In the genomic region with DNA sequence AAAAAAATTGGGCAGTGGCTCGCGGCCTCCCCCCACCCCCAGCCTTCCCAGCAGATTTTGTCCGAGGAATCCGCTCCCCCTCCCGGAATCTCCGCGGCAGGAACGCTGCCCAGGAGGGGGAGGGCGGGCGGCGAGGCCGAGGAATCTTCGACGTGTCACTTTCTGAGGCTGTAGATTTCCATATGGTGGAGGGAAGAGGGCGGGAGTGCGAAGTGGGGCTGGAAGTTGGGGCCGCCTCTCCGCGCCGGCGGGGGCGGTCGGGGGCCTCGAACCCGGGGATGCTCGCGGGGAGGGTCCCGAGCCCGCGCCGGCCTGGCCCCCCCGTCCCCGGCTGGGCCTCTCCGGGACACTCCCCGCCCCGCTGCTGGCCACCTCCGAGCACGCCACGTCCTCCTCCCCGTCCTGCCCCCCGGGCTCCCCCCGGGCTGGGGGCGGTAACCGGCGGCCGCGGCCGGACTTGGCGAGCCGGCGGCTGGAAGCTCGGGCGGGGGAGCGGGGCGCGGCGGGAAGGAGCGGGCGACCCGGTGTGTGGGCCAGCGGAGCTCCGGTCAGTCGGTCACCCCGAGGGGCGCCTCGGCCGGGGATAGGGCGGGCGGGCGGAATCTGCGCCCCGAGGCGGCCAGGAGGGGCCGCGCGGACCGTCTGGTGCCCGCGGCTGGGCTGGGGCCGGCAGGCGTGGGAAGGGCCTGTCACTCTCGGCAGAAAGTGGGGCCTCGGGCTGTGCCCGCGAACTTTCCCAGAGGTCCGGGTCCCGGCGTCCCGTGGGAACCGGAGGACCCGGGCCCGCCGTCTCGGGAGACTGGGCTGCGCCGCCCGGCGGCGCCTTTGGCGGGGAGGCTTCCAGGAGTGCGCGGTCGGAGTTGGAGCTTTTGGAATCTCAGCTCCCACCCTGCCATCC, we compare ENCODE assay signal across 1 cellular context.
TF ChIP-seq lines count a peak whose summit lies in the region.

No MANE protein-coding gene starts in this region.

TF ChIP-seq in HepG2, 621 proteins besides CTCF, POLR2A, EP300 and RAD21 (continued from another document and continues in another):
- TF ChIP-seq SNAI1 (CRISPR knock-in tag; IDR thresholded peaks at IDR 0.05; ENCODE audit: borderline replicate concordance), result peak; percentile 20; the same call in 1 of the 2 replicates
- TF ChIP-seq, protein P1, sequence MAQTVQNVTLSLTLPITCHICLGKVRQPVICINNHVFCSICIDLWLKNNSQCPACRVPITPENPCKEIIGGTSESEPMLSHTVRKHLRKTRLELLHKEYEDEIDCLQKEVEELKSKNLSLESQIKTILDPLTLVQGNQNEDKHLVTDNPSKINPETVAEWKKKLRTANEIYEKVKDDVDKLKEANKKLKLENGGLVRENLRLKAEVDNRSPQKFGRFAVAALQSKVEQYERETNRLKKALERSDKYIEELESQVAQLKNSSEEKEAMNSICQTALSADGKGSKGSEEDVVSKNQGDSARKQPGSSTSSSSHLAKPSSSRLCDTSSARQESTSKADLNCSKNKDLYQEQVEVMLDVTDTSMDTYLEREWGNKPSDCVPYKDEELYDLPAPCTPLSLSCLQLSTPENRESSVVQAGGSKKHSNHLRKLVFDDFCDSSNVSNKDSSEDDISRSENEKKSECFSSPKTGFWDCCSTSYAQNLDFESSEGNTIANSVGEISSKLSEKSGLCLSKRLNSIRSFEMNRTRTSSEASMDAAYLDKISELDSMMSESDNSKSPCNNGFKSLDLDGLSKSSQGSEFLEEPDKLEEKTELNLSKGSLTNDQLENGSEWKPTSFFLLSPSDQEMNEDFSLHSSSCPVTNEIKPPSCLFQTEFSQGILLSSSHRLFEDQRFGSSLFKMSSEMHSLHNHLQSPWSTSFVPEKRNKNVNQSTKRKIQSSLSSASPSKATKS (CRISPR knock-in tag; IDR thresholded peaks at IDR 0.05), result no peak; the same call in 1 of the 2 replicates
- TF ChIP-seq, protein P2, sequence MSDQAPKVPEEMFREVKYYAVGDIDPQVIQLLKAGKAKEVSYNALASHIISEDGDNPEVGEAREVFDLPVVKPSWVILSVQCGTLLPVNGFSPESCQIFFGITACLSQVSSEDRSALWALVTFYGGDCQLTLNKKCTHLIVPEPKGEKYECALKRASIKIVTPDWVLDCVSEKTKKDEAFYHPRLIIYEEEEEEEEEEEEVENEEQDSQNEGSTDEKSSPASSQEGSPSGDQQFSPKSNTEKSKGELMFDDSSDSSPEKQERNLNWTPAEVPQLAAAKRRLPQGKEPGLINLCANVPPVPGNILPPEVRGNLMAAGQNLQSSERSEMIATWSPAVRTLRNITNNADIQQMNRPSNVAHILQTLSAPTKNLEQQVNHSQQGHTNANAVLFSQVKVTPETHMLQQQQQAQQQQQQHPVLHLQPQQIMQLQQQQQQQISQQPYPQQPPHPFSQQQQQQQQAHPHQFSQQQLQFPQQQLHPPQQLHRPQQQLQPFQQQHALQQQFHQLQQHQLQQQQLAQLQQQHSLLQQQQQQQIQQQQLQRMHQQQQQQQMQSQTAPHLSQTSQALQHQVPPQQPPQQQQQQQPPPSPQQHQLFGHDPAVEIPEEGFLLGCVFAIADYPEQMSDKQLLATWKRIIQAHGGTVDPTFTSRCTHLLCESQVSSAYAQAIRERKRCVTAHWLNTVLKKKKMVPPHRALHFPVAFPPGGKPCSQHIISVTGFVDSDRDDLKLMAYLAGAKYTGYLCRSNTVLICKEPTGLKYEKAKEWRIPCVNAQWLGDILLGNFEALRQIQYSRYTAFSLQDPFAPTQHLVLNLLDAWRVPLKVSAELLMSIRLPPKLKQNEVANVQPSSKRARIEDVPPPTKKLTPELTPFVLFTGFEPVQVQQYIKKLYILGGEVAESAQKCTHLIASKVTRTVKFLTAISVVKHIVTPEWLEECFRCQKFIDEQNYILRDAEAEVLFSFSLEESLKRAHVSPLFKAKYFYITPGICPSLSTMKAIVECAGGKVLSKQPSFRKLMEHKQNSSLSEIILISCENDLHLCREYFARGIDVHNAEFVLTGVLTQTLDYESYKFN (CRISPR knock-in tag; conservative IDR thresholded peaks at IDR 0.05), result 0 out of 2 replicates have a peak, but pooled peaks have one; percentile 43
- TF ChIP-seq, protein P3, sequence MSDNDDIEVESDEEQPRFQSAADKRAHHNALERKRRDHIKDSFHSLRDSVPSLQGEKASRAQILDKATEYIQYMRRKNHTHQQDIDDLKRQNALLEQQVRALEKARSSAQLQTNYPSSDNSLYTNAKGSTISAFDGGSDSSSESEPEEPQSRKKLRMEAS (IDR thresholded peaks at IDR 0.05), result peak; percentile 68
- peak; percentile 68 for TF ChIP-seq SALL1 (CRISPR knock-in tag; IDR thresholded peaks at IDR 0.05)
- peak; percentile 51; the same call in 1 of the 2 replicates for TF ChIP-seq ZMYM4 (CRISPR knock-in tag; IDR thresholded peaks at IDR 0.05)
- TF ChIP-seq TEAD3 (CRISPR knock-in tag; optimal IDR thresholded peaks at IDR 0.05; ENCODE audit: borderline replicate concordance), result peak; percentile 49
- no peak for TF ChIP-seq TBX2 (CRISPR knock-in tag; IDR thresholded peaks at IDR 0.05; ENCODE audit: borderline replicate concordance)
- peak; percentile 57 for TF ChIP-seq ARID5B (CRISPR knock-in tag; IDR thresholded peaks at IDR 0.05)
- TF ChIP-seq BHLHE40 (IDR thresholded peaks at IDR 0.05; ENCODE audit: low read length), result no peak
- TF ChIP-seq, protein P4, sequence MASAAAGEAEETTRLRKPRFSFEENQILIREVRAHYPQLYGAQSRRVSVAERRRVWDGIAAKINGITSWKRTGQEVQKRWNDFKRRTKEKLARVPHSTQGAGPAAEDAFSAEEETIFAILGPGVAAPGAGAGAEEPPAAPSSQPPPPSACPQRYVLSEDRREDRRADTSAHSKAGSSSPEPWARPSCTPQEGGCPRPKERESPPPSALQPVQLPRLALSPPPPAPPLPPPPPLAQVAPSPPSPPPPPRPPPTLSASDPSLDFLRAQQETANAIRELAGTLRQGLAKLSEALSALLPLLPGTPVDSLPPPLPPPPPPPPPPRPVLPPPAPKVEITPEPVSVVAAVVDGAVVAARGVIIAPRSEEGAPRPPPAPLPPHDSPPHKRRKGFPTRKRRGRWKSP (CRISPR knock-in tag; IDR thresholded peaks at IDR 0.05), result no peak
- TF ChIP-seq ZNF607 (CRISPR knock-in tag; IDR thresholded peaks at IDR 0.05; ENCODE audit: borderline replicate concordance), result 0 out of 2 replicates have a peak, but pooled peaks have one; percentile 16
- TF ChIP-seq ZNF451 (CRISPR knock-in tag; IDR thresholded peaks at IDR 0.05), result 0 out of 2 replicates have a peak, but pooled peaks have one; percentile 49
- TF ChIP-seq SETDB1 (CRISPR knock-in tag; IDR thresholded peaks at IDR 0.05; ENCODE audit: borderline replicate concordance), result no peak
- TF ChIP-seq, protein P5, sequence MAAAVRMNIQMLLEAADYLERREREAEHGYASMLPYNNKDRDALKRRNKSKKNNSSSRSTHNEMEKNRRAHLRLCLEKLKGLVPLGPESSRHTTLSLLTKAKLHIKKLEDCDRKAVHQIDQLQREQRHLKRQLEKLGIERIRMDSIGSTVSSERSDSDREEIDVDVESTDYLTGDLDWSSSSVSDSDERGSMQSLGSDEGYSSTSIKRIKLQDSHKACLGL (CRISPR knock-in tag; IDR thresholded peaks at IDR 0.05), result peak; percentile 46; the same call in 1 of the 2 replicates
- TF ChIP-seq TCF12 (IDR thresholded peaks at IDR 0.05), result no peak
- TF ChIP-seq TCF12 (CRISPR knock-in tag; IDR thresholded peaks at IDR 0.05), result peak; percentile 25; the same call in 1 of the 2 replicates
- no peak for TF ChIP-seq ZNF597 (CRISPR knock-in tag; IDR thresholded peaks at IDR 0.05)
- TF ChIP-seq ZNF256 (CRISPR knock-in tag; conservative IDR thresholded peaks at IDR 0.05), result 0 out of 2 replicates have a peak, but pooled peaks have one; percentile 41
- peak; percentile 33; the same call in 1 of the 2 replicates for TF ChIP-seq NCOR1 (IDR thresholded peaks at IDR 0.05; ENCODE audit: borderline replicate concordance, low read length)
- no peak for TF ChIP-seq ISX (CRISPR knock-in tag; conservative IDR thresholded peaks at IDR 0.05)
- TF ChIP-seq TGIF2 (CRISPR knock-in tag; IDR thresholded peaks at IDR 0.05), result 0 out of 2 replicates have a peak, but pooled peaks have one; percentile 43
- no peak for TF ChIP-seq ZNF75D (CRISPR knock-in tag; IDR thresholded peaks at IDR 0.05; ENCODE audit: borderline replicate concordance)
- no peak for TF ChIP-seq HHEX (CRISPR knock-in tag; IDR thresholded peaks at IDR 0.05)
- TF ChIP-seq, protein P6, sequence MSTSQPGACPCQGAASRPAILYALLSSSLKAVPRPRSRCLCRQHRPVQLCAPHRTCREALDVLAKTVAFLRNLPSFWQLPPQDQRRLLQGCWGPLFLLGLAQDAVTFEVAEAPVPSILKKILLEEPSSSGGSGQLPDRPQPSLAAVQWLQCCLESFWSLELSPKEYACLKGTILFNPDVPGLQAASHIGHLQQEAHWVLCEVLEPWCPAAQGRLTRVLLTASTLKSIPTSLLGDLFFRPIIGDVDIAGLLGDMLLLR (CRISPR knock-in tag; IDR thresholded peaks at IDR 0.05), result no peak; the same call in 1 of the 2 replicates
- TF ChIP-seq ARNTL (CRISPR knock-in tag; IDR thresholded peaks at IDR 0.05), result no peak; the same call in 1 of the 2 replicates
- TF ChIP-seq ZNF790 (CRISPR knock-in tag; IDR thresholded peaks at IDR 0.05; ENCODE audit: borderline replicate concordance), result no peak
- no peak for TF ChIP-seq NFATC3 (CRISPR knock-in tag; IDR thresholded peaks at IDR 0.05)
- peak; percentile 59 for TF ChIP-seq YY1 (IDR thresholded peaks at IDR 0.05; ENCODE audit: insufficient read depth, insufficient replicate concordance, low read depth, low read length)
- TF ChIP-seq ZGPAT (CRISPR knock-in tag; IDR thresholded peaks at IDR 0.05), result 0 out of 2 replicates have a peak, but pooled peaks have one; percentile 10
- TF ChIP-seq FUBP1 (CRISPR knock-in tag; IDR thresholded peaks at IDR 0.05; ENCODE audit: borderline replicate concordance), result no peak
- TF ChIP-seq ZNF30 (CRISPR knock-in tag; IDR thresholded peaks at IDR 0.05), result no peak
- no peak for TF ChIP-seq ZNF800 (CRISPR knock-in tag; IDR thresholded peaks at IDR 0.05)
